8 cellular contexts compared by ENCODE assay signal in genomic region chr3:23810342-23811116, GRCh38. TPM values are rescaled to one million over a fixed set of nuclear protein-coding genes. Genes with fewer than 3 reads are reported as not detected.
A peak's percentile ranks its signal among the peaks of the same experiment; 100 is the strongest.
DNase-seq lines count a peak whose midpoint lies in the region; ATAC-seq and TF ChIP-seq lines count a peak whose summit lies in the region.

No MANE protein-coding gene starts in this region.

- DNase-seq in NCI-H2171 treated with DMSO at 0.1 percent for 48 hours (lab: John Stamatoyannopoulos, UW) (peak; percentile 3), NCI-H2171 (lab: John Stamatoyannopoulos, UW) (no peak), SJCRH30 (peak; percentile 67 to 71), cardiac septum (ENCODE audit: low spot score) (peak; percentile 86)
- DNase-seq in activated naive CD8-positive, alpha-beta T cell treated with anti-CD3 and anti-CD28 coated beads, Interleukin-2, amount 50 U/mL, for 16 hours (ENCODE audit: low read depth, low spot score): peak; percentile 5

- no peak for TF ChIP-seq CTCF in parathyroid adenoma (IDR thresholded peaks at IDR 0.05)

- peak overlapping the region; percentile 74 for H2AFZ ChIP-seq in parathyroid adenoma

- peaks cover 34% of the 10 kb centered on the region for H3K36me3 ChIP-seq in SJCRH30
- H3K36me3 ChIP-seq in parathyroid adenoma (ENCODE audit: control insufficient read depth, insufficient read depth, low read length): no peaks in the 10 kb centered on the region

- intact Hi-C loops in cardiac septum (cut with DNase I): no loop called here

- H3K4me2 ChIP-seq in parathyroid adenoma (ENCODE audit: low read length): peak overlapping the region; percentile 90

- no peaks in the 10 kb centered on the region for H3K9me3 ChIP-seq in SJCRH30 (replicated peaks)
- no peaks in the 10 kb centered on the region for H3K9me3 ChIP-seq in parathyroid adenoma (ENCODE audit: control insufficient read depth, low read length)

- ATAC-seq in HG03159 (IDR thresholded peaks at IDR 0.05; ENCODE audit: unreplicated experiment) (peak; percentile 25), GM18520 (IDR thresholded peaks at IDR 0.05; ENCODE audit: unreplicated experiment) (no peak)

- H3K79me2 ChIP-seq in parathyroid adenoma: peaks cover 18% of the 10 kb centered on the region

- H3K27me3 ChIP-seq in SJCRH30 (no peaks in the 10 kb centered on the region), parathyroid adenoma (ENCODE audit: control insufficient read depth, insufficient read depth, low read length) (no peaks in the 10 kb centered on the region)

- H3K4me3 ChIP-seq in SJCRH30 (peak overlapping the region; percentile 65), parathyroid adenoma (ENCODE audit: low read depth, low read length) (peak overlapping the region; percentile 60)

- H3K4me1 ChIP-seq in SJCRH30 (peaks cover 11% of the 10 kb centered on the region; the same call in 1 of the 2 replicates), parathyroid adenoma (no peaks in the 10 kb centered on the region)

- H3K9ac ChIP-seq in parathyroid adenoma: no peak overlapping the region

- H3K27ac ChIP-seq in SJCRH30: peak overlapping the region; percentile 42
- H3K27ac ChIP-seq in parathyroid adenoma: peak overlapping the region; percentile 43

RNA-seq across cellular contexts. Expression of gene UBE2E1, which starts 4.8 kb away (rescaled TPM):
- 169 and 182 TPM in 2 replicates for total RNA-seq in SJCRH30 (2014; rRNA removed; shearing (Covaris generic))
- total RNA-seq in cardiac septum: 59.7 TPM
